Comparison of ENCODE assay signal across 29 cellular contexts in the genomic region with DNA sequence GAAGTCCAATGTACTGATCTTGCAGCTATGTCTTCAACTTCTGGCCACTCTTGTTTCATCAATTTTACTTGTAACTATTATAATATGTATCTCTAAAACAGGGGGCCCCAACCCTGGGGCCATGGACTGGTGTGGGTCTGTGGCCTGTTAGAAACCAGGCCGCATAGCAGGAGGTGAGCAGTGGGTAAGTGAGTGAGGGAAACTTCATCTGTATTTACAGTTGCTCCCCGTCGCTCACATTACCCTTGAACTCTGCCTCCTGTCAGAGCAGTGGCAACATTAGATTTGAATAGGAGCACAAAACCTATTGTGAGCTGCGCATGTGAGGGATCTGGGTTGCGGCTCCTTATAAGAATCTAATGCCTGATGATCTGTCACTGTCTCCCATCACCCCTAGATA.
"Had no signal": no experiment of that assay in that cellular context is flagged by ENCODE, and none has a peak within 500 bp of the region (broad histone marks: within the 10 kb centered on the region; RNA-seq: fewer than 3 reads in every experiment).

No MANE protein-coding gene starts in this region.

- H3K9me3 ChIP-seq: adrenal gland, body of pancreas, colonic mucosa, esophagus squamous epithelium had no signal

- H3K36me3 ChIP-seq: adrenal gland, colonic mucosa, esophagus squamous epithelium, WERI-Rb-1 had no signal

- H3K4me3 ChIP-seq: adrenal gland, body of pancreas, colonic mucosa, esophagus squamous epithelium had no signal

- H3K27ac ChIP-seq: body of pancreas, colonic mucosa, epithelial cell of prostate, WERI-Rb-1 had no signal

- ATAC-seq: activated CD4-positive, CD25-positive, alpha-beta regulatory T cell treated with anti-CD3 and anti-CD28 coated beads, Interleukin-2, amount 50 U/mL, for 24 hours; activated CD8-positive, alpha-beta T cell treated with anti-CD3 and anti-CD28 coated beads for 36 hours; activated naive CD8-positive, alpha-beta T cell treated with anti-CD3 and anti-CD28 coated beads, Interleukin-2, amount 50 U/mL, for 24 hours; activated T-cell treated with anti-CD3 and anti-CD28 coated beads, Interleukin-2, amount 50 U/mL, for 4 hours; activated T-helper 17 cell treated with anti-CD3 and anti-CD28 coated beads, Interleukin-2, amount 50 U/mL, for 72 hours; body of pancreas; T-helper 17 cell had no signal

- H3K4me1 ChIP-seq: adrenal gland, body of pancreas, colonic mucosa had no signal

- H3K27me3 ChIP-seq: adrenal gland, body of pancreas, colonic mucosa, esophagus squamous epithelium had no signal

- DNase-seq: activated B cell treated with CpG ODN at 0.5 μM for 24 hours; activated CD4-positive, alpha-beta T cell treated with anti-CD3 and anti-CD28 coated beads for 48 hours; activated CD4-positive, alpha-beta T cell treated with anti-CD3 and anti-CD28 coated beads, Interleukin-2, amount 50 U/mL, for 1 hour; activated CD4-positive, alpha-beta T cell treated with anti-CD3 and anti-CD28 coated beads, Interleukin-2, amount 50 U/mL, for 48 hours; activated CD8-positive, alpha-beta memory T cell treated with anti-CD3 and anti-CD28 coated beads for 24 hours; activated CD8-positive, alpha-beta T cell treated with anti-CD3 and anti-CD28 coated beads for 36 hours; activated effector memory CD4-positive, alpha-beta T cell treated with Interleukin-2 at 50 U/mL for 16 hours; activated gamma-delta T cell treated with Interleukin-2 at 50 U/mL for 16 hours; activated naive CD4-positive, alpha-beta T cell treated with anti-CD3 and anti-CD28 coated beads for 36 hours; activated naive CD8-positive, alpha-beta T cell treated with anti-CD3 and anti-CD28 coated beads for 36 hours; activated naive CD8-positive, alpha-beta T cell treated with anti-CD3 and anti-CD28 coated beads, Interleukin-2, amount 50 U/mL, for 24 hours; activated T-cell treated with anti-CD3 and anti-CD28 coated beads, Interleukin-2, amount 50 U/mL, for 4 hours; adrenal gland; amygdala; aorta; body of pancreas; central memory CD4-positive, alpha-beta T cell; cerebellar nuclear complex; colonic mucosa; effector CD8-positive, alpha-beta T cell; esophagus squamous epithelium; foreskin melanocyte; T-helper 1 cell; T-helper 17 cell; T1000; WERI-Rb-1 had no signal
